14 cellular contexts compared by ENCODE assay signal in the genomic region with DNA sequence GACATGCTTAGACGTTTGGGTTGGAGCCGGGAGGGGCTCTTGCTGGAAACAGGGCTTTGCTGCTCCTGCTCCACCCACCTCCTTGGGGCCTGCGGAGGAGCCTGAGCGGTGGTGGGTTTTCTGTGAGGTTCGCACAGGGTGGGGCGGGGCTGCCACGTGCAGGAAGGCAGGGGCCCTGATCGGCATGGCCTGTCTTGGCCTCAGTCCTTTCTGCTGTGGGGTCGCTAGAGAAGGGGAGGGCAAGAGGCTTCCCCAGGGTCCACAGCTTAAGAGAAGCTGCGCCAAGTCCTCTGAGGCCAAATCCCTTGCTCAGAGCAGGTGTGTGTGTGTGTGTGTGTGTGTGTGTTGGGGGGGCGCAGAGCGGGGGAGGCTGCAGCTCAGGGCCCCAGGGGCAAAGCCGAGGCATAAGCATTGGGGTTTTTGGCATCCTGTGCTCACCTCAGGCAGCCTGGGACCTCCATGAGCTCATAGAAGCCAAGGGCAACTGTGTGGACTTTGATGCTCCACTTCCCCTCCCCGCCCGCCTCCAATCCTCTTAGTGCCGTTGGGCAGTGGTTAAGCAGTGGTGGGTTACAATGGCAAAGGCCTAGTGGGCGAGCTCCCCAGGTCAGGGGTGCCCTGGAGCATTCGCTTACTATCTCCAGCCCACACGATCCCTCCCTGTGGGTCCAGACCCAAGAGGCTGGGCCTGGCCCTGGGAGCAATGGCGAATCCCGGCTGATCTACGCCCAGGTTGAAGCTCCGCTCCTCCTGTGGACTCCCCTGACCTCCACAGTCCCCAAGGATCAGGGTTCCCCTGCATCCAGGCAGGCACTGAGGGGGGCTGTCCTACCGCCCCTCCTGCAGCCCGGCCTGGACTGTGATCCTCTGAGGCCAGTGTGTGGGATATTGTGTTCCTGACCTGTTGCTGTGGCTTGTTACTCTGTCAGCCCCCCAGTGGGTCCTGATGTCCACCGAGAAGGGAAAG. TPM values are rescaled to one million over a fixed set of nuclear protein-coding genes. Genes with fewer than 3 reads are reported as not detected.
DNase-seq lines count a peak whose midpoint lies in the region; ATAC-seq and TF ChIP-seq lines count a peak whose summit lies in the region.
"Had no signal": no experiment of that assay in that cellular context is flagged by ENCODE, and none has a peak within 500 bp of the region (broad histone marks: within the 10 kb centered on the region; RNA-seq: fewer than 3 reads in every experiment).

No MANE protein-coding gene starts in this region.

- peak overlapping the region in 3 of 4 donors; percentile 53 to 73 (median 72) for H3K27ac ChIP-seq in upper lobe of left lung
- H3K27ac ChIP-seq: HL-60 had no signal

- H3K9ac ChIP-seq in mucosa of stomach (ENCODE audit: low read length) = peak overlapping the region; percentile 22

- no peak for TF ChIP-seq POLR2A in upper lobe of left lung (IDR thresholded peaks at IDR 0.05)

- DNase-seq in Right ventricle myocardium superior = peak; percentile 37
- DNase-seq in left cardiac atrium = no peak
- DNase-seq in activated gamma-delta T cell treated with anti-CD3 and anti-CD28 coated beads, Interleukin-2, amount 50 U/mL, for 16 hours (ENCODE audit: low read depth) = peak; percentile 23
- peak in 1 of 2 donors; percentile 52 for DNase-seq in upper lobe of left lung
- DNase-seq in foreskin fibroblast = no peak
- no peak for DNase-seq in NCI-H2196 treated with DMSO at 0.1 percent for 48 hours (lab: John Stamatoyannopoulos, UW; ENCODE audit: unreplicated experiment)
- DNase-seq: GOT3, NCI-H446, T1000 had no signal

- peaks cover 16% of the 10 kb centered on the region for H3K27me3 ChIP-seq in mucosa of stomach (ENCODE audit: control insufficient read depth, insufficient read depth, low read length)
- no peaks in the 10 kb centered on the region for H3K27me3 ChIP-seq in upper lobe of left lung
- H3K27me3 ChIP-seq: breast epithelium had no signal

- no peaks in the 10 kb centered on the region for H3K36me3 ChIP-seq in mucosa of stomach (ENCODE audit: control insufficient read depth, insufficient read depth, low read length)
- H3K36me3 ChIP-seq in upper lobe of left lung = no peaks in the 10 kb centered on the region
- H3K36me3 ChIP-seq: breast epithelium had no signal

- no peak for TF ChIP-seq EP300 in upper lobe of left lung (IDR thresholded peaks at IDR 0.05)

- peaks cover 26% of the 10 kb centered on the region for H3K4me1 ChIP-seq in mucosa of stomach (ENCODE audit: control insufficient read depth, insufficient read depth, low read length)
- H3K4me1 ChIP-seq in upper lobe of left lung = peaks cover 21 to 31% (median 26%) of the 10 kb centered on the region in 4 donors

- TF ChIP-seq CTCF in upper lobe of left lung (IDR thresholded peaks at IDR 0.05) (no peak), foreskin fibroblast (IDR thresholded peaks at IDR 0.05; ENCODE audit: low read depth, low read length) (no peak)

- WGBS in upper lobe of left lung, 2 donors = 77 to 81% methylated on average over 9 to 20 of the region's 26 CpGs

- no peak for ATAC-seq in Right ventricle myocardium superior (ENCODE audit: poor library complexity)
- no peak for ATAC-seq in left cardiac atrium
- ATAC-seq in upper lobe of left lung (ENCODE audit: low FRiP score in 2 of 2) = no peak
- ATAC-seq in GM21390 (IDR thresholded peaks at IDR 0.05; ENCODE audit: unreplicated experiment) = no peak

- intact Hi-C loops in Right ventricle myocardium superior (cut with DNase I) = no loop called here
- intact Hi-C loops in left cardiac atrium (cut with DNase I) = loop anchor here in 1 of 2 donors (5.0 to 10.0 kb wide), 3 partner anchors 33 to 105 kb away; partner anchors contain the start of gene CLIP4

- H3K9me3 ChIP-seq in mucosa of stomach (ENCODE audit: control insufficient read depth, low read length) (no peaks in the 10 kb centered on the region), upper lobe of left lung (no peaks in the 10 kb centered on the region)
- H3K9me3 ChIP-seq: breast epithelium had no signal

- H3K4me3 ChIP-seq in mucosa of stomach (ENCODE audit: low read length) (no peak overlapping the region), upper lobe of left lung (no peak overlapping the region), foreskin fibroblast (ENCODE audit: low read depth in 1 of 2, low read length in 2 of 2) (no peak overlapping the region)
- H3K4me3 ChIP-seq: breast epithelium had no signal

RNA-seq across cellular contexts. Expression of gene TOGARAM2, which starts 28.9 kb away (rescaled TPM):
- 42.8 TPM for total RNA-seq in Right ventricle myocardium superior
- 10 to 100 TPM; 15.5 to 24.8 TPM for total RNA-seq in left cardiac atrium
- total RNA-seq in upper lobe of left lung = 10 to 100 TPM in 4 of 6 donors, 1 to 10 TPM in 1, under 1 TPM in 1; 0.37 to 24.5 (median 10.9) TPM
- total RNA-seq: epithelial cell of proximal tubule had no signal

Comparison
In these comparisons a context has a peak if more than half of its experiments do, and no peak if none do; other contexts are left out.
1. DNase-seq: peak in Right ventricle myocardium superior (single experiment) and activated gamma-delta T cell treated with anti-CD3 and anti-CD28 coated beads, Interleukin-2, amount 50 U/mL, for 16 hours (single experiment); none in left cardiac atrium (single experiment), foreskin fibroblast (0 of 2) and NCI-H2196 treated with DMSO at 0.1 percent for 48 hours (single experiment).